19 cellular contexts compared by ENCODE assay signal in the genomic region with DNA sequence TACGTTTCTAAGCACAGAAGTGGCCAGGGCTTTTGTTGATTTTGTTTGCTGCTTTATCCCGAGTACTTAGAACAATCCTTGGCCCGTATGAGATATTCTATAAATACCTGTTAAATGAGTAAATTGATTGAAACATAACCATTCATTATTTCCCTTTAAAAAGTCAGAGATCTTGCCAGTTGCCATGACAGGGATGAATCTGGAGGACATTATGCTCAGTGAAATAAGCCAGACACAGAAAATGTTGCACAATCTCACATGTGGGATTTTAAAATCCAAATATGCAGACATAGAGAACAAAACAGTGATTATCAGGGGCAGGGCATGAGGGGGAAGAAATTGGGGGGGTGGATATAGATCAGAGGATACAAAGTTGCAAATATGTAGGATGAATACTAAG.
DNase-seq lines count a peak whose midpoint lies in the region; ATAC-seq and TF ChIP-seq lines count a peak whose summit lies in the region.
"Had no signal": no experiment of that assay in that cellular context is flagged by ENCODE, and none has a peak within 500 bp of the region (broad histone marks: within the 10 kb centered on the region; RNA-seq: fewer than 3 reads in every experiment).

No MANE protein-coding gene starts in this region.

- no peak overlapping the region for H4K8ac ChIP-seq in mesenchymal stem cell (ENCODE audit: low read length)

- no peak overlapping the region for H2AK5ac ChIP-seq in mesenchymal stem cell (ENCODE audit: low read length, severe bottlenecking)

- H4K91ac ChIP-seq in mesenchymal stem cell (ENCODE audit: low read length), result no peak overlapping the region

- TF ChIP-seq RAD21 in SK-N-SH (IDR thresholded peaks at IDR 0.05; ENCODE audit: low read length), result no peak

- POLR2A ChIA-PET in A673 (lab: Charles Lee; ENCODE audit: low non-redundant PET), result no interaction called here
- POLR2A ChIA-PET in SK-N-SH (lab: Yijun Ruan, JAX), result no interaction called here

- H3F3A ChIP-seq in SK-N-SH (replicated peaks; ENCODE audit: insufficient read depth), result no peaks in the 10 kb centered on the region

- no peak overlapping the region for H3K18ac ChIP-seq in mesenchymal stem cell (ENCODE audit: low read depth in 1 of 2, low read length in 2 of 2)

- no peaks in the 10 kb centered on the region for H3K9me2 ChIP-seq in SK-N-SH

- H3K4me3 ChIP-seq in A673 (ENCODE audit: low read depth, low read length, poor library complexity, severe bottlenecking), result no peak overlapping the region
- H3K4me3 ChIP-seq in SK-N-SH (ENCODE audit: low read depth in 2 of 2, low read length in 1 of 2), result no peak overlapping the region
- no peak overlapping the region for H3K4me3 ChIP-seq in mesenchymal stem cell (ENCODE audit: insufficient read depth in 1 of 2, low read depth in 1 of 2, low read length in 2 of 2)
- H3K4me3 ChIP-seq in right lobe of liver, result no peak overlapping the region
- H3K4me3 ChIP-seq: A549, BLaER1, GM23248 had no signal

- 11% methylated on average over 3 of the region's 3 CpGs for WGBS in SK-N-SH (ENCODE audit: low lambda C conversion rate)
- no CpG with 5 or more reads among the region's 3 CpGs for WGBS in mesenchymal stem cell
- WGBS in right lobe of liver (ENCODE audit: insufficient coverage, low coverage, low lambda C conversion rate, missing lambda C conversion rate), result 50% methylated on average over 3 of the region's 3 CpGs

- H2BK120ac ChIP-seq in mesenchymal stem cell (ENCODE audit: low read depth, low read length), result no peak overlapping the region

- no peak overlapping the region for H2AFZ ChIP-seq in SK-N-SH (ENCODE audit: low read depth)
- no peak overlapping the region for H2AFZ ChIP-seq in mesenchymal stem cell (ENCODE audit: low read depth, low read length)
- H2AFZ ChIP-seq: GM23248 had no signal

- no peak for TF ChIP-seq CTCF in A673 (conservative IDR thresholded peaks at IDR 0.05; ENCODE audit: low read depth, low read length)
- no peak for TF ChIP-seq CTCF in SK-N-SH (IDR thresholded peaks at IDR 0.05)
- no peak for TF ChIP-seq CTCF in right lobe of liver (IDR thresholded peaks at IDR 0.05)

- H3K9ac ChIP-seq in SK-N-SH, result no peak overlapping the region
- no peak overlapping the region for H3K9ac ChIP-seq in mesenchymal stem cell (ENCODE audit: low read length)
- H3K9ac ChIP-seq: BLaER1, GM23248 had no signal

- H3K4me1 ChIP-seq in A673 (ENCODE audit: insufficient read depth, low read length, poor library complexity, severe bottlenecking) (peaks cover 47% of the 10 kb centered on the region), SK-N-SH (ENCODE audit: control insufficient read depth in 1 of 2, insufficient read depth in 2 of 2, low read depth in 1 of 2, low read length in 1 of 2) (peaks cover 0 to 36% of the 10 kb centered on the region in 2 experiments; a peak in 3 of 4 replicates), mesenchymal stem cell (ENCODE audit: control insufficient read depth, insufficient read depth, low read depth, low read length) (no peaks in the 10 kb centered on the region), right lobe of liver (no peaks in the 10 kb centered on the region)
- H3K4me1 ChIP-seq: A549, BLaER1 had no signal

- no TSS peak for BruUV-seq in A673 (replicated peaks; lab: Mats Ljungman, UMichigan)

- H3K9me3 ChIP-seq in A673 (ENCODE audit: low read depth, low read length, poor library complexity, severe bottlenecking), result no peaks in the 10 kb centered on the region
- no peaks in the 10 kb centered on the region for H3K9me3 ChIP-seq in SK-N-SH
- no peaks in the 10 kb centered on the region for H3K9me3 ChIP-seq in mesenchymal stem cell (ENCODE audit: control insufficient read depth, low read length)
- H3K9me3 ChIP-seq in right lobe of liver, result no peaks in the 10 kb centered on the region
- H3K9me3 ChIP-seq: A549, BLaER1 had no signal

- no peaks in the 10 kb centered on the region for H3K27me3 ChIP-seq in A673 (replicated peaks; ENCODE audit: insufficient read depth, low read depth, low read length, poor library complexity)
- no peaks in the 10 kb centered on the region for H3K27me3 ChIP-seq in SK-N-SH (ENCODE audit: insufficient read depth)
- H3K27me3 ChIP-seq in mesenchymal stem cell (ENCODE audit: control insufficient read depth in 1 of 2, insufficient read depth in 1 of 2, low read length in 2 of 2), result no peaks in the 10 kb centered on the region
- no peaks in the 10 kb centered on the region for H3K27me3 ChIP-seq in right lobe of liver
- H3K27me3 ChIP-seq: BLaER1 had no signal

- CTCF ChIA-PET in A673 (lab: Charles Lee) (no interaction called here), SK-N-SH (lab: Yijun Ruan, JAX) (interaction anchor here (0.6 kb wide), 1 partner anchor 80 kb away, joined by 3 read pairs; no protein-coding TSS in a partner anchor)

- intact Hi-C loops in A673 (cut with micrococcal nuclease; ENCODE audit: unreplicated experiment), result loop anchor here (5.0 kb wide), 1 partner anchor 73 kb away; no protein-coding TSS in a partner anchor
- intact Hi-C loops in right lobe of liver (cut with DNase I), result no loop called here
- intact Hi-C loops in posterior cingulate gyrus (cut with DNase I), result no loop called here

- H3K23ac ChIP-seq in mesenchymal stem cell (ENCODE audit: low read length in 2 of 2), result no peak overlapping the region

- no peak overlapping the region for H3K14ac ChIP-seq in mesenchymal stem cell (ENCODE audit: low read length in 2 of 2)

- H3K79me1 ChIP-seq in mesenchymal stem cell (replicated peaks; ENCODE audit: low read length, poor library complexity, severe bottlenecking), result no peaks in the 10 kb centered on the region

- H3K4ac ChIP-seq in mesenchymal stem cell (ENCODE audit: low read depth in 1 of 2, low read length in 2 of 2), result no peak overlapping the region

- H3K36me3 ChIP-seq in A673 (ENCODE audit: insufficient read depth, low read length, poor library complexity, severe bottlenecking) (no peaks in the 10 kb centered on the region), SK-N-SH (replicated peaks in 1 of 2; ENCODE audit: control insufficient read depth in 1 of 2, insufficient read depth in 2 of 2, low read length in 1 of 2) (no peaks in the 10 kb centered on the region), mesenchymal stem cell (ENCODE audit: control insufficient read depth in 1 of 2, insufficient read depth in 2 of 2, low read depth in 1 of 2, low read length in 2 of 2) (no peaks in the 10 kb centered on the region), right lobe of liver (no peaks in the 10 kb centered on the region)
- H3K36me3 ChIP-seq: BLaER1 had no signal

- H2BK12ac ChIP-seq in mesenchymal stem cell (ENCODE audit: low read length in 2 of 2), result no peak overlapping the region

- no peaks in the 10 kb centered on the region for H3K79me2 ChIP-seq in SK-N-SH (ENCODE audit: insufficient read depth)

- no peak overlapping the region for H2BK5ac ChIP-seq in mesenchymal stem cell (ENCODE audit: low read depth, low read length, poor library complexity, severe bottlenecking)

- H3K4me2 ChIP-seq in SK-N-SH, result no peak overlapping the region
- H3K4me2 ChIP-seq in mesenchymal stem cell (ENCODE audit: low read length, poor library complexity, severe bottlenecking), result no peak overlapping the region
- H3K4me2 ChIP-seq: A549, BLaER1 had no signal

- H3K27ac ChIP-seq in A673 (ENCODE audit: low read depth, low read length, poor library complexity, severe bottlenecking), result no peak overlapping the region
- no peak overlapping the region for H3K27ac ChIP-seq in SK-N-SH (ENCODE audit: low read depth in 2 of 2, low read length in 1 of 2)
- no peak overlapping the region for H3K27ac ChIP-seq in mesenchymal stem cell (ENCODE audit: low read length, poor library complexity, severe bottlenecking)
- no peak overlapping the region for H3K27ac ChIP-seq in right lobe of liver
- H3K27ac ChIP-seq: 22Rv1, A549, BLaER1, GM23248 had no signal

- no peak overlapping the region for H2BK15ac ChIP-seq in mesenchymal stem cell (ENCODE audit: low read depth, poor library complexity, severe bottlenecking)

- TF ChIP-seq POLR2A in right lobe of liver (IDR thresholded peaks at IDR 0.05), result no peak

- ATAC-seq in right lobe of liver, result no peak
- ATAC-seq: A549, HCT116 had no signal

- peak in 1 of 2 experiments; percentile 71; a peak in 2 of 4 replicates for TF ChIP-seq EP300 in SK-N-SH (IDR thresholded peaks at IDR 0.05; ENCODE audit: borderline replicate concordance in 1 of 2, low read depth in 1 of 2, low read length in 1 of 2)

- no peaks in the 10 kb centered on the region for H4K20me1 ChIP-seq in SK-N-SH (ENCODE audit: insufficient read depth)
- H4K20me1 ChIP-seq: BLaER1 had no signal

- peak; percentile 11 for DNase-seq in NCI-H2227 (lab: John Stamatoyannopoulos, UW; ENCODE audit: unreplicated experiment)
- DNase-seq in NCI-H2227 treated with DMSO at 0.1 percent for 48 hours (lab: John Stamatoyannopoulos, UW), result no peak
- peak; percentile 33 for DNase-seq in A673 (ENCODE audit: low spot score)
- DNase-seq in SK-N-SH, result peak; percentile 2
- peak; percentile 37 for DNase-seq in mesenchymal stem cell
- no peak for DNase-seq in right lobe of liver
- DNase-seq in posterior cingulate gyrus, result no peak
- DNase-seq in HuH-7 (ENCODE audit: low spot score), result no peak
- DNase-seq: CD4-positive, alpha-beta memory T cell; DMS153; DMS79; GDM1; GM23248; H7; HFFc6 had no signal

TF ChIP-seq in SK-N-SH, 30 proteins besides CTCF, POLR2A, EP300 and RAD21:
- TF ChIP-seq TCF12 (IDR thresholded peaks at IDR 0.05), result peak; percentile 42; the same call in 1 of the 2 replicates
- TF ChIP-seq SMC3 (IDR thresholded peaks at IDR 0.05; ENCODE audit: low read depth, low read length), result no peak
- peak; percentile 41; the same call in 1 of the 2 replicates for TF ChIP-seq GATA2 (CRISPR knock-in tag; IDR thresholded peaks at IDR 0.05)
TF ChIP-seq in SK-N-SH: peak in this region for 2.

Comparison
In these comparisons a context has a peak if more than half of its experiments do, and no peak if none do; other contexts are left out.
1. DNase-seq: peak in NCI-H2227 (single experiment), A673 (single experiment), SK-N-SH (single experiment) and mesenchymal stem cell (single experiment); none in NCI-H2227 treated with DMSO at 0.1 percent for 48 hours (single experiment), right lobe of liver (0 of 3), posterior cingulate gyrus (0 of 10) and HuH-7 (single experiment).